In genomic region chr14:66117600-66117999, GRCh38 we compare ENCODE assay signal across 10 cellular contexts.
DNase-seq lines count a peak whose midpoint lies in the region; ATAC-seq and TF ChIP-seq lines count a peak whose summit lies in the region.
"Had no signal": no experiment of that assay in that cellular context is flagged by ENCODE, and none has a peak within 500 bp of the region (broad histone marks: within the 10 kb centered on the region; RNA-seq: fewer than 3 reads in every experiment).

No MANE protein-coding gene starts in this region.

- no peaks in the 10 kb centered on the region for H3K79me2 ChIP-seq in HCT116 (ENCODE audit: insufficient read depth, low read length)

- peak overlapping the region; percentile 71 for H3K4me2 ChIP-seq in HCT116 (ENCODE audit: low read length)

- peaks cover 8 to 25% of the 10 kb centered on the region in 2 experiments; a peak in 3 of 4 replicates for H3K4me1 ChIP-seq in HCT116 (ENCODE audit: control insufficient read depth in 1 of 2, insufficient read depth in 2 of 2, low read length in 2 of 2)
- H3K4me1 ChIP-seq: pancreas had no signal

- CTCF ChIA-PET in HCT116 (lab: Charles Lee): no interaction called here

- DNase-seq in HCT116 (ENCODE audit: low read depth, low spot score): peak; percentile 31
- peak; percentile 61 for DNase-seq in amniotic epithelial cell (ENCODE audit: low read depth)
- peak; percentile 25 for DNase-seq in glomerular endothelial cell (ENCODE audit: extremely low read depth, low read depth, low spot score)
- peak; percentile 17 for DNase-seq in smooth muscle cell of the brain vasculature (ENCODE audit: low read depth, low spot score)
- DNase-seq in left ventricle myocardium superior: no peak
- no peak for DNase-seq in iPS-NIHi11 (ENCODE audit: low spot score)
- DNase-seq: activated gamma-delta T cell, NCI-H2227 treated with DMSO at 0.1 percent for 48 hours, pancreas had no signal

- H3K9me2 ChIP-seq in HCT116 (ENCODE audit: insufficient read depth): no peaks in the 10 kb centered on the region

- peak overlapping the region in 1 of 2 experiments; percentile 29; a peak in 2 of 4 replicates for H3K4me3 ChIP-seq in HCT116 (replicated peaks in 1 of 2; ENCODE audit: low read depth in 1 of 2, low read length in 2 of 2)
- H3K4me3 ChIP-seq: pancreas had no signal

- no peak for TF ChIP-seq POLR2A in HCT116 (IDR thresholded peaks at IDR 0.05; ENCODE audit: borderline replicate concordance, extremely low read depth, insufficient read depth, insufficient read length)

- no peaks in the 10 kb centered on the region for H4K20me1 ChIP-seq in HCT116 (ENCODE audit: insufficient read depth)

- no TSS peak for BruUV-seq in HCT116 (replicated peaks; lab: Mats Ljungman, UMichigan)

- H3K36me3 ChIP-seq in HCT116 (ENCODE audit: control insufficient read depth in 1 of 2, insufficient read depth in 2 of 2, low read length in 2 of 2): no peaks in the 10 kb centered on the region
- H3K36me3 ChIP-seq: pancreas had no signal

- 0 out of 2 replicates have a peak overlapping the region, but pooled peaks have one; percentile 11 for H3K9ac ChIP-seq in HCT116 (ENCODE audit: low read length)

- no peaks in the 10 kb centered on the region for H3K9me3 ChIP-seq in HCT116 (ENCODE audit: control insufficient read depth in 1 of 2, insufficient read depth in 1 of 2, low read depth in 1 of 2, low read length in 2 of 2)
- H3K9me3 ChIP-seq: pancreas had no signal

- intact Hi-C loops in HCT116 (cut with micrococcal nuclease): no loop called here
- intact Hi-C loops in left ventricle myocardium superior (cut with micrococcal nuclease): no loop called here

- no peak for TF ChIP-seq RAD21 in HCT116 (IDR thresholded peaks at IDR 0.05; ENCODE audit: low read depth)

- peak overlapping the region; percentile 97 for H2AFZ ChIP-seq in HCT116 (ENCODE audit: low read depth, low read length, poor library complexity, severe bottlenecking)

- peak; percentile 81 for ATAC-seq in HCT116
- ATAC-seq in left ventricle myocardium superior: no peak
- ATAC-seq in HG03095 (IDR thresholded peaks at IDR 0.05; ENCODE audit: unreplicated experiment): no peak

- RAD21 ChIA-PET in HCT116 (lab: Charles Lee; ENCODE audit: low non-redundant PET in 1 of 2, low total read pairs in 2 of 2, uncharacterized antibody in 2 of 2, unreplicated experiment in 2 of 2): no interaction called here

- TF ChIP-seq CTCF in HCT116 (IDR thresholded peaks at IDR 0.05 in 2 of 3, conservative IDR thresholded peaks at IDR 0.05 in 1 of 3; ENCODE audit: borderline replicate concordance in 1 of 3, insufficient read depth in 1 of 3, low read depth in 2 of 3, low read length in 2 of 3): no peak

- POLR2A ChIA-PET in HCT116 (lab: Charles Lee): interaction anchor here (1.0 kb wide), 1 partner anchor 11 kb away, joined by 3 read pairs; no protein-coding TSS in a partner anchor

- no peaks in the 10 kb centered on the region for H3K27me3 ChIP-seq in HCT116 (ENCODE audit: insufficient read depth, low read length)
- H3K27me3 ChIP-seq: pancreas had no signal

- peak overlapping the region; percentile 30; the same call in 1 of the 2 replicates for H3K27ac ChIP-seq in HCT116 (ENCODE audit: low read depth, low read length)
- H3K27ac ChIP-seq: pancreas had no signal

TF ChIP-seq in HCT116, 20 proteins besides CTCF, POLR2A, EP300 and RAD21:
- peak; percentile 86 for TF ChIP-seq JUND (IDR thresholded peaks at IDR 0.05)
- TF ChIP-seq ATF3 (IDR thresholded peaks at IDR 0.05): no peak
- no peak for TF ChIP-seq EGR1 (IDR thresholded peaks at IDR 0.05; ENCODE audit: low read depth)
- TF ChIP-seq POLR2AphosphoS5 (IDR thresholded peaks at IDR 0.05; ENCODE audit: low read depth, low read length): no peak
- peak; percentile 57 for TF ChIP-seq SP1 (IDR thresholded peaks at IDR 0.05; ENCODE audit: low read depth)
- no peak for TF ChIP-seq ZBTB33 (IDR thresholded peaks at IDR 0.05; ENCODE audit: extremely low read depth, insufficient replicate concordance, low read length)
- TF ChIP-seq EZH2phosphoT487 (IDR thresholded peaks at IDR 0.05; ENCODE audit: borderline replicate concordance): no peak
- peak; percentile 84 for TF ChIP-seq FOSL1 (IDR thresholded peaks at IDR 0.05; ENCODE audit: low read depth)
- no peak for TF ChIP-seq SRF (IDR thresholded peaks at IDR 0.05; ENCODE audit: low read depth)
- TF ChIP-seq, protein P1, sequence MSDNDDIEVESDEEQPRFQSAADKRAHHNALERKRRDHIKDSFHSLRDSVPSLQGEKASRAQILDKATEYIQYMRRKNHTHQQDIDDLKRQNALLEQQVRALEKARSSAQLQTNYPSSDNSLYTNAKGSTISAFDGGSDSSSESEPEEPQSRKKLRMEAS (IDR thresholded peaks at IDR 0.05): no peak
- peak; percentile 44; the same call in 1 of the 2 replicates for TF ChIP-seq CBX3 (IDR thresholded peaks at IDR 0.05; ENCODE audit: low read depth)
- no peak for TF ChIP-seq CEBPB (IDR thresholded peaks at IDR 0.05; ENCODE audit: low read depth)
- TF ChIP-seq TCF7L2 (IDR thresholded peaks at IDR 0.05; ENCODE audit: borderline replicate concordance, extremely low read depth, insufficient read depth, insufficient read length): no peak

Comparison
In these comparisons a context has a peak if more than half of its experiments do, and no peak if none do; other contexts are left out.
1. DNase-seq: peak in HCT116 (single experiment), amniotic epithelial cell (single experiment), glomerular endothelial cell (single experiment) and smooth muscle cell of the brain vasculature (single experiment); none in left ventricle myocardium superior (single experiment) and iPS-NIHi11 (single experiment).